ENCODE assay signal across 16 cellular contexts in the genomic region with DNA sequence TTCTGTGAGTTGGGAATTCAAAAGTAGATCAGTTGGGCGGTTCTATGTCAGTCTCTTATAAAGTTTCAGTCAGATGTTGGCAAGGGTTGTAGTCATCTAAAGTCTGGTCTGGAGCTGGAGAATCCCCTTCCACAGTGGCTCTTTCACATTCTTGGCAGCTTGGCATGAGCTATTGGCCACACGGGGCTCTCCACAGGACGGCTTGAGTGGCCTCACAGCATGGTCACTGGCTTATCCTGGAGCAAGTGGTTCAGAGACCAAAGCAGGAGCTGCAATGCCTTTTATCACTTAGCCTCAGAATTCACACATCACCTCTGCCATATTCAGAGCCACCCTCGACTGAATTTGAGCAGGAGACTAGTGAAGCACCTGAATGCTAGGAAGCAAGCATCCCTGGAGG. TPM values are rescaled to one million over a fixed set of nuclear protein-coding genes. Genes with fewer than 3 reads are reported as not detected.
DNase-seq lines count a peak whose midpoint lies in the region; ATAC-seq, FAIRE-seq and TF ChIP-seq lines count a peak whose summit lies in the region.
"Had no signal": no experiment of that assay in that cellular context is flagged by ENCODE, and none has a peak within 500 bp of the region (broad histone marks: within the 10 kb centered on the region; RNA-seq: fewer than 3 reads in every experiment).

No MANE protein-coding gene starts in this region.

- no peak overlapping the region for H3K23ac ChIP-seq in H1 (ENCODE audit: insufficient read length)

- no peak overlapping the region for H4K5ac ChIP-seq in H1 (ENCODE audit: insufficient read length, low read depth, low read length)

- no peaks in the 10 kb centered on the region for H3K9me3 ChIP-seq in H1 (ENCODE audit: insufficient read depth in 2 of 2, low read depth in 1 of 2, low read length in 1 of 2)
- H3K9me3 ChIP-seq: BLaER1, Caco-2 had no signal

- TF ChIP-seq EP300 in H1 (IDR thresholded peaks at IDR 0.05; ENCODE audit: borderline replicate concordance in 1 of 2, low read depth in 2 of 2, low read length in 2 of 2) = no peak

- ATAC-seq in GM23338 = peak; percentile 72
- peak; percentile 76 for ATAC-seq in WTC11
- no peak for ATAC-seq in HG02798 (IDR thresholded peaks at IDR 0.05; ENCODE audit: poor library complexity, unreplicated experiment)
- no peak for ATAC-seq in GM21737 (IDR thresholded peaks at IDR 0.05; ENCODE audit: unreplicated experiment)
- ATAC-seq: HCT116 had no signal

- H3K9me3 Mint-ChIP-seq in GM23338 = peaks cover 5% of the 10 kb centered on the region; the same call in 1 of the 3 replicates
- H3K9me3 Mint-ChIP-seq in WTC11 = peaks cover 3% of the 10 kb centered on the region; the same call in 1 of the 2 replicates
- H3K9me3 Mint-ChIP-seq: CD8-positive, alpha-beta memory T cell had no signal

- H3K27ac Mint-ChIP-seq in GM23338 = no peak overlapping the region
- H3K27ac Mint-ChIP-seq in WTC11 = 0 out of 2 replicates have a peak overlapping the region, but pooled peaks have one; percentile 15
- H3K27ac Mint-ChIP-seq: CD8-positive, alpha-beta memory T cell had no signal

- H4K8ac ChIP-seq in H1 (ENCODE audit: extremely low read depth, insufficient read depth, low read length) = no peak overlapping the region

- H3K4me1 Mint-ChIP-seq in GM23338 (no peaks in the 10 kb centered on the region), WTC11 (0 out of 2 replicates have a peak, but pooled peaks cover 4% of the 10 kb centered on the region)
- H3K4me1 Mint-ChIP-seq: CD8-positive, alpha-beta memory T cell had no signal

- H3K27me3 Mint-ChIP-seq in GM23338 (ENCODE audit: insufficient read depth, low read depth, poor library complexity) (peaks cover 2% of the 10 kb centered on the region), WTC11 (ENCODE audit: low read depth) (no peaks in the 10 kb centered on the region; the same call in 1 of the 2 replicates)

- H3K23me2 ChIP-seq in H1 (ENCODE audit: low read depth, low read length) = no peaks in the 10 kb centered on the region

- H3K9me2 ChIP-seq in GM23338 (ENCODE audit: insufficient read depth) = no peaks in the 10 kb centered on the region

- no peak overlapping the region for H3K56ac ChIP-seq in H1 (replicated peaks; ENCODE audit: insufficient read length, low read depth, low read length)

- H2AK5ac ChIP-seq in H1 (ENCODE audit: low read depth, low read length) = no peak overlapping the region

- H3K36me3 ChIP-seq in GM23338 (ENCODE audit: insufficient read depth) (no peaks in the 10 kb centered on the region), H1 (ENCODE audit: control insufficient read depth in 2 of 4, insufficient read depth in 4 of 4, low read length in 3 of 4) (no peaks in the 10 kb centered on the region)
- H3K36me3 ChIP-seq: BLaER1 had no signal

- no peak overlapping the region for H2BK12ac ChIP-seq in H1 (ENCODE audit: low read depth, low read length)

- no peak overlapping the region for H3K14ac ChIP-seq in H1 (ENCODE audit: insufficient read length)

- H3K79me2 ChIP-seq in GM23338 (replicated peaks; ENCODE audit: insufficient read depth) (no peaks in the 10 kb centered on the region), H1 (ENCODE audit: control insufficient read depth in 1 of 2, insufficient read depth in 2 of 2, low read length in 2 of 2) (no peaks in the 10 kb centered on the region)

- no peak overlapping the region for H2BK5ac ChIP-seq in H1 (ENCODE audit: low read depth, low read length)

- no peaks in the 10 kb centered on the region for H3K4me1 ChIP-seq in GM23338 (ENCODE audit: insufficient read depth)
- H3K4me1 ChIP-seq in H1 (replicated peaks in 1 of 4; ENCODE audit: control insufficient read depth in 3 of 4, insufficient read depth in 4 of 4, low read length in 3 of 4) = peaks cover 0 to 2% (median under 1%) of the 10 kb centered on the region in 4 experiments; a peak in 2 of 7 replicates
- H3K4me1 ChIP-seq: BLaER1, Caco-2 had no signal

- TF ChIP-seq POLR2A in H1 (IDR thresholded peaks at IDR 0.05; ENCODE audit: control extremely low read depth in 1 of 2, low read depth in 2 of 2, low read length in 2 of 2) = no peak

- peak; percentile 26 for DNase-seq in GM23338 (ENCODE audit: low spot score)
- peak; percentile 21 for DNase-seq in WTC11 (ENCODE audit: low spot score)
- DNase-seq in H1 (ENCODE audit: low read depth in 1 of 2, low spot score in 2 of 2) = no peak
- DNase-seq in myocyte (ENCODE audit: low read depth) = peak; percentile 33
- no peak for DNase-seq in HuH-7.5 (ENCODE audit: low spot score)
- DNase-seq in HK-2 (ENCODE audit: unreplicated experiment) = no peak
- DNase-seq: 8988T; AML-193; Caco-2; CD8-positive, alpha-beta memory T cell; DND-41; GOT3 had no signal

- H3K4me2 ChIP-seq in GM23338 (no peak overlapping the region), H1 (ENCODE audit: insufficient read depth in 1 of 2, low read depth in 2 of 2, low read length in 2 of 2) (no peak overlapping the region)
- H3K4me2 ChIP-seq: BLaER1 had no signal

- H3K27me3 ChIP-seq in GM23338 (ENCODE audit: insufficient read depth) (no peaks in the 10 kb centered on the region), H1 (replicated peaks in 1 of 4; ENCODE audit: control insufficient read depth in 3 of 4, extremely low read depth in 1 of 4, insufficient read depth in 3 of 4, low read length in 3 of 4) (no peaks in the 10 kb centered on the region)
- H3K27me3 ChIP-seq: BLaER1 had no signal

- H3F3A ChIP-seq in GM23338 (replicated peaks; ENCODE audit: low read depth) = no peaks in the 10 kb centered on the region

- no peak overlapping the region for H3K9ac ChIP-seq in H1 (replicated peaks in 1 of 4; ENCODE audit: extremely low read depth in 1 of 4, low read depth in 3 of 4, low read length in 3 of 4)
- H3K9ac ChIP-seq: BLaER1 had no signal

- H3K4me3 Mint-ChIP-seq in GM23338 = no peak overlapping the region
- H3K4me3 Mint-ChIP-seq in WTC11 = no peak overlapping the region
- H3K4me3 Mint-ChIP-seq: CD8-positive, alpha-beta memory T cell had no signal

- H3K27ac ChIP-seq in GM23338 (ENCODE audit: low read depth) = no peak overlapping the region
- H3K27ac ChIP-seq in H1 (ENCODE audit: low read depth, low read length) = no peak overlapping the region
- H3K27ac ChIP-seq: BLaER1 had no signal

- H4K91ac ChIP-seq in H1 (replicated peaks; ENCODE audit: insufficient read length, low read length) = no peak overlapping the region

- TF ChIP-seq RAD21 in H1 (IDR thresholded peaks at IDR 0.05 in 1 of 2, conservative IDR thresholded peaks at IDR 0.05 in 1 of 2; ENCODE audit: low read depth in 2 of 2, low read length in 2 of 2) = no peak

- TF ChIP-seq CTCF in GM23338 (conservative IDR thresholded peaks at IDR 0.05; ENCODE audit: low read depth in 2 of 2) (no peak), WTC11 (IDR thresholded peaks at IDR 0.05) (no peak), H1 (IDR thresholded peaks at IDR 0.05; ENCODE audit: control extremely low read depth in 1 of 3, insufficient read depth in 1 of 3, low read depth in 1 of 3, low read length in 3 of 3) (no peak)

- CTCF ChIA-PET in WTC11 (lab: Charles Lee) (interaction anchor here (1.8 kb wide), 1 partner anchor 11 kb away, joined by 4 read pairs; no protein-coding TSS in a partner anchor), H1 (lab: Charles Lee; ENCODE audit: partially characterized antibody) (interaction anchor here (0.6 kb wide), 1 partner anchor 138 kb away, joined by 3 read pairs; no protein-coding TSS in a partner anchor)

- 66% methylated on average over 4 of the region's 4 CpGs; no CpG with 5 or more reads in 1 of the 2 experiments for WGBS in H1 (ENCODE audit: extremely low coverage in 1 of 2, insufficient coverage in 1 of 2, insufficient read length in 1 of 2, insufficient replicate concordance in 2 of 2, low coverage in 1 of 2, low lambda C conversion rate in 2 of 2, missing lambda C conversion rate in 1 of 2), 2 experiments

- POLR2A ChIA-PET in WTC11 (lab: Charles Lee) (no interaction called here), H1 (lab: Charles Lee; ENCODE audit: partially characterized antibody) (no interaction called here)

- no peak overlapping the region for H2AFZ ChIP-seq in GM23338
- no peak overlapping the region for H2AFZ ChIP-seq in H1 (ENCODE audit: low read length)

- no peak overlapping the region for H2BK120ac ChIP-seq in H1 (replicated peaks; ENCODE audit: low read depth, low read length)

- H3K36me3 Mint-ChIP-seq in GM23338 (ENCODE audit: low read depth) (no peaks in the 10 kb centered on the region), WTC11 (no peaks in the 10 kb centered on the region)
- H3K36me3 Mint-ChIP-seq: CD8-positive, alpha-beta memory T cell had no signal

- H3K4me3 ChIP-seq in GM23338 (no peak overlapping the region), H1 (ENCODE audit: extremely low read depth in 1 of 4, insufficient read depth in 2 of 4, low read depth in 3 of 4, low read length in 4 of 4) (no peak overlapping the region)
- H3K4me3 ChIP-seq: BLaER1 had no signal

- FAIRE-seq in H1 (lab: Jason Lieb, UNC) = no peak

- no peak overlapping the region for H3K18ac ChIP-seq in H1 (ENCODE audit: extremely low read depth, low read length)

- H3K79me1 ChIP-seq in H1 (ENCODE audit: low read depth, low read length) = no peaks in the 10 kb centered on the region

- H4K20me1 ChIP-seq in GM23338 (replicated peaks; ENCODE audit: insufficient read depth) = no peaks in the 10 kb centered on the region
- no peaks in the 10 kb centered on the region for H4K20me1 ChIP-seq in H1 (replicated peaks in 1 of 2; ENCODE audit: control insufficient read depth in 1 of 2, insufficient read depth in 2 of 2, low read length in 2 of 2)
- H4K20me1 ChIP-seq: BLaER1 had no signal

- no peak overlapping the region for H2BK15ac ChIP-seq in H1 (ENCODE audit: low read length)

- no peak overlapping the region for H3K4ac ChIP-seq in H1 (replicated peaks; ENCODE audit: insufficient read length, low read depth, low read length)

- H2BK20ac ChIP-seq in H1 (ENCODE audit: low read length) = no peak overlapping the region

TF ChIP-seq in WTC11, 78 proteins besides CTCF, POLR2A, EP300 and RAD21:
- TF ChIP-seq MYBL2 (CRISPR knock-in tag; IDR thresholded peaks at IDR 0.05) (no peak), ZNF423 (CRISPR knock-in tag; IDR thresholded peaks at IDR 0.05) (peak; percentile 83)

TF ChIP-seq in H1, 55 proteins besides CTCF, POLR2A, EP300 and RAD21 (continues in another document):
- TF ChIP-seq NANOG (IDR thresholded peaks at IDR 0.05; ENCODE audit: insufficient read depth, low read depth, low read length, poor library complexity, severe bottlenecking) = peak; percentile 88

RNA-seq across cellular contexts. Expression of gene KICS2, which starts 7.1 kb away (rescaled TPM):
- total RNA-seq in GM23338 (2014; rRNA removed; shearing (Covaris generic)) = 10.5 TPM in 2 replicates
- polyA plus RNA-seq in GM23338 (2016; fragmentation: Nextera tagmentation; extraction: Ambion mirVana) (7.6 and 8.1 TPM in 2 replicates), H1 (2011; rRNA removed) (5.6 and 5.7 TPM in 2 replicates)
- total RNA-seq in WTC11 (2021) (9.9 to 11.6 TPM (median 10.7 TPM) in 3 replicates), myocyte (7.2 and 8.5 TPM in 2 replicates)
- 8.2 and 9.5 TPM in 2 replicates for total RNA-seq in H1 (2021; fragmentation: NEBNext Ultra II Directional; extraction: Animal tissue kit (Norgen Biotek cat#: 25700))
- polyA plus RNA-seq in H1 (2011; cell fraction: cytosol; rRNA removed) = 6.1 TPM
- polyA plus RNA-seq in H1 (2011; cell fraction: nucleus; rRNA removed) = 9.2 TPM
- polyA plus RNA-seq in H1 (2012, experiment 1 of 2) = 4.0 to 5.8 TPM (median 4.9 TPM) in 4 replicates
- 1.6 TPM for polyA plus RNA-seq in H1 (2012, experiment 2 of 2)
- polyA plus RNA-seq in H1 (2013, experiment 1 of 2) = 4.5 TPM
- 4.6 TPM for polyA plus RNA-seq in H1 (2013, experiment 2 of 2)
- polyA minus RNA-seq in H1 (2011; rRNA and poly(A)+ RNA removed) = 12.5 and 15.6 TPM in 2 replicates
- 9.7 TPM for polyA minus RNA-seq in H1 (2011; cell fraction: cytosol; rRNA and poly(A)+ RNA removed)
- 34.4 TPM for polyA minus RNA-seq in H1 (2011; cell fraction: nucleus; rRNA and poly(A)+ RNA removed)
- polyA plus RNA-seq in myocyte (2012) = 3.2 TPM

Comparison
In these comparisons a context has a peak if more than half of its experiments do, and no peak if none do; other contexts are left out.
1. ATAC-seq: peak in GM23338 (single experiment) and WTC11 (single experiment); none in HG02798 (single experiment) and GM21737 (single experiment).
2. DNase-seq: peak in GM23338 (single experiment), WTC11 (single experiment) and myocyte (single experiment); none in H1 (0 of 2), HuH-7.5 (single experiment) and HK-2 (single experiment).